9 cellular contexts compared by ENCODE assay signal in genomic region chr22:50302564-50302963, GRCh38. TPM values are rescaled to one million over a fixed set of nuclear protein-coding genes. Genes with fewer than 3 reads are reported as not detected.
DNase-seq lines count a peak whose midpoint lies in the region; ATAC-seq and TF ChIP-seq lines count a peak whose summit lies in the region.
"Had no signal": no experiment of that assay in that cellular context is flagged by ENCODE, and none has a peak within 500 bp of the region (broad histone marks: within the 10 kb centered on the region; RNA-seq: fewer than 3 reads in every experiment).

No MANE protein-coding gene starts in this region.

- H3K9ac ChIP-seq in mesenchymal stem cell (ENCODE audit: low read length), result peak overlapping the region; percentile 38

- peak overlapping the region in 1 of 2 experiments; percentile 31 for H3K14ac ChIP-seq in mesenchymal stem cell (ENCODE audit: low read length in 2 of 2)

- H2BK120ac ChIP-seq in mesenchymal stem cell (ENCODE audit: low read depth, low read length), result no peak overlapping the region

- WGBS in mesenchymal stem cell, result 67% methylated on average over 2 of the region's 5 CpGs
- WGBS in lower leg skin, 2 donors, result 64% methylated on average over 5 of the region's 5 CpGs; no CpG with 5 or more reads in 1 of the 2 donors

- H3K9me3 ChIP-seq in OCI-LY7 (ENCODE audit: low read length) (no peaks in the 10 kb centered on the region), mesenchymal stem cell (ENCODE audit: control insufficient read depth, low read length) (no peaks in the 10 kb centered on the region), tibial artery (no peaks in the 10 kb centered on the region)

- H3K36me3 ChIP-seq in OCI-LY7 (ENCODE audit: insufficient read depth, low read length), result no peaks in the 10 kb centered on the region
- H3K36me3 ChIP-seq in mesenchymal stem cell (ENCODE audit: control insufficient read depth in 1 of 2, insufficient read depth in 2 of 2, low read depth in 1 of 2, low read length in 2 of 2), result peaks cover 8 to 66% of the 10 kb centered on the region in 2 experiments
- peaks cover 0 to 5% (median 0%) of the 10 kb centered on the region in 3 donors for H3K36me3 ChIP-seq in tibial artery

- DNase-seq in OCI-LY7 (ENCODE audit: low spot score) (no peak), chondrocyte (ENCODE audit: low spot score) (no peak), mesenchymal stem cell (no peak), tibial artery (no peak), lower leg skin (ENCODE audit: low spot score in 2 of 2) (no peak)
- no peak for DNase-seq in activated CD8-positive, alpha-beta memory T cell treated with anti-CD3 and anti-CD28 coated beads, Interleukin-2, amount 10 ng/mL, durations not matched to agents 7 days and 5 days
- DNase-seq in activated CD4-positive, alpha-beta T cell treated with anti-CD3 and anti-CD28 coated beads, Interleukin-2, amount 50 U/mL, for 48 hours, result no peak
- DNase-seq: GF-D8, NCI-H2171 treated with DMSO at 0.1 percent for 48 hours had no signal

- H3K9me3 Mint-ChIP-seq in chondrocyte (ENCODE audit: low read depth), result no peaks in the 10 kb centered on the region
- no peaks in the 10 kb centered on the region for H3K9me3 Mint-ChIP-seq in activated CD8-positive, alpha-beta memory T cell treated with anti-CD3 and anti-CD28 coated beads, Interleukin-2, amount 10 ng/mL, durations not matched to agents 7 days and 5 days (ENCODE audit: low read depth)

- intact Hi-C loops in OCI-LY7 (cut with micrococcal nuclease; ENCODE audit: unreplicated experiment) (no loop called here), tibial artery (cut with DNase I; ENCODE audit: low total_unique reads) (loop anchor here (10.0 kb wide), 1 partner anchor 338 kb away; the partner anchor contains the start of gene PIM3), lower leg skin (cut with DNase I; ENCODE audit: low total_unique reads) (no loop called here)

- ATAC-seq in activated CD8-positive, alpha-beta memory T cell treated with anti-CD3 and anti-CD28 coated beads, Interleukin-2, amount 10 ng/mL, durations not matched to agents 7 days and 5 days, result no peak

- H3K27me3 ChIP-seq in mesenchymal stem cell (ENCODE audit: control insufficient read depth in 1 of 2, insufficient read depth in 1 of 2, low read length in 2 of 2), result no peaks in the 10 kb centered on the region
- H3K27me3 ChIP-seq in tibial artery, result no peaks in the 10 kb centered on the region

- no peaks in the 10 kb centered on the region for H3K27me3 Mint-ChIP-seq in chondrocyte (ENCODE audit: low read depth)
- peaks cover 6% of the 10 kb centered on the region for H3K27me3 Mint-ChIP-seq in activated CD8-positive, alpha-beta memory T cell treated with anti-CD3 and anti-CD28 coated beads, Interleukin-2, amount 10 ng/mL, durations not matched to agents 7 days and 5 days

- TF ChIP-seq CTCF in OCI-LY7 (conservative IDR thresholded peaks at IDR 0.05; ENCODE audit: low read length) (no peak), chondrocyte (IDR thresholded peaks at IDR 0.05) (no peak), tibial artery (IDR thresholded peaks at IDR 0.05) (no peak), lower leg skin (IDR thresholded peaks at IDR 0.05) (no peak)

- H3K4me3 Mint-ChIP-seq in chondrocyte (ENCODE audit: unreplicated experiment), result peak overlapping the region; percentile 33
- no peak overlapping the region for H3K4me3 Mint-ChIP-seq in activated CD8-positive, alpha-beta memory T cell treated with anti-CD3 and anti-CD28 coated beads, Interleukin-2, amount 10 ng/mL, durations not matched to agents 7 days and 5 days

- no peak overlapping the region for H2AK5ac ChIP-seq in mesenchymal stem cell (ENCODE audit: low read length, severe bottlenecking)

- peak overlapping the region in 1 of 2 experiments; percentile 42 for H3K18ac ChIP-seq in mesenchymal stem cell (ENCODE audit: low read depth in 1 of 2, low read length in 2 of 2)

- no peak overlapping the region for H2BK15ac ChIP-seq in mesenchymal stem cell (ENCODE audit: low read depth, poor library complexity, severe bottlenecking)

- no peak overlapping the region for H2AFZ ChIP-seq in OCI-LY7 (ENCODE audit: low read length)
- no peak overlapping the region for H2AFZ ChIP-seq in mesenchymal stem cell (ENCODE audit: low read depth, low read length)

- H3K27ac Mint-ChIP-seq in chondrocyte (ENCODE audit: unreplicated experiment), result peak overlapping the region; percentile 99
- no peak overlapping the region for H3K27ac Mint-ChIP-seq in activated CD8-positive, alpha-beta memory T cell treated with anti-CD3 and anti-CD28 coated beads, Interleukin-2, amount 10 ng/mL, durations not matched to agents 7 days and 5 days

- H2BK12ac ChIP-seq in mesenchymal stem cell (ENCODE audit: low read length in 2 of 2), result no peak overlapping the region

- no peak overlapping the region for H3K23ac ChIP-seq in mesenchymal stem cell (ENCODE audit: low read length in 2 of 2)

- no peaks in the 10 kb centered on the region for H3K9me2 ChIP-seq in OCI-LY7 (ENCODE audit: insufficient read depth, low read length)

- H4K20me1 ChIP-seq in OCI-LY7 (ENCODE audit: insufficient read depth, low read length), result no peaks in the 10 kb centered on the region

- H4K8ac ChIP-seq in mesenchymal stem cell (ENCODE audit: low read length), result peak overlapping the region; percentile 59

- H3K79me2 ChIP-seq in OCI-LY7 (ENCODE audit: insufficient read depth, low read depth, low read length), result no peaks in the 10 kb centered on the region

- H3K4me3 ChIP-seq in OCI-LY7 (ENCODE audit: low read depth, low read length, poor library complexity, severe bottlenecking) (no peak overlapping the region), mesenchymal stem cell (ENCODE audit: insufficient read depth in 1 of 2, low read depth in 1 of 2, low read length in 2 of 2) (no peak overlapping the region), tibial artery (no peak overlapping the region), lower leg skin (ENCODE audit: low read depth, poor library complexity, severe bottlenecking) (no peak overlapping the region)

- H3K79me1 ChIP-seq in mesenchymal stem cell (replicated peaks; ENCODE audit: low read length, poor library complexity, severe bottlenecking), result no peaks in the 10 kb centered on the region

- no peak for TF ChIP-seq POLR2A in lower leg skin (IDR thresholded peaks at IDR 0.05)

- BruUV-seq in OCI-LY7 (replicated peaks; lab: Mats Ljungman, UMichigan), result no TSS peak

- no peak overlapping the region for H3K27ac ChIP-seq in OCI-LY7 (ENCODE audit: low read depth, low read length, poor library complexity, severe bottlenecking)
- peak overlapping the region; percentile 12 for H3K27ac ChIP-seq in mesenchymal stem cell (ENCODE audit: low read length, poor library complexity, severe bottlenecking)
- H3K27ac ChIP-seq in tibial artery, result peak overlapping the region; percentile 92 to 95

- CTCF ChIA-PET in OCI-LY7 (lab: Charles Lee; ENCODE audit: unreplicated experiment), result interaction anchor here (0.8 kb wide), 1 partner anchor 26 kb away, joined by 13 read pairs; no protein-coding TSS in a partner anchor
- CTCF ChIA-PET in activated CD8-positive, alpha-beta memory T cell treated with anti-CD3 and anti-CD28 coated beads, Interleukin-2, amount 10 ng/mL, durations not matched to agents 7 days and 5 days (lab: Charles Lee), result interaction anchor here (0.9 to 1.1 kb wide), 2 partner anchors 24 to 27 kb away, joined by 3 to 5 read pairs; no protein-coding TSS in a partner anchor

- POLR2A ChIA-PET in OCI-LY7 (lab: Charles Lee), result no interaction called here

- peak overlapping the region; percentile 34 for H4K91ac ChIP-seq in mesenchymal stem cell (ENCODE audit: low read length)

- peak overlapping the region in 1 of 2 experiments; percentile 25 for H3K4ac ChIP-seq in mesenchymal stem cell (ENCODE audit: low read depth in 1 of 2, low read length in 2 of 2)

- H2BK5ac ChIP-seq in mesenchymal stem cell (ENCODE audit: low read depth, low read length, poor library complexity, severe bottlenecking), result no peak overlapping the region

- H3K4me1 Mint-ChIP-seq in chondrocyte (ENCODE audit: low read depth), result peaks cover 68% of the 10 kb centered on the region
- H3K4me1 Mint-ChIP-seq in activated CD8-positive, alpha-beta memory T cell treated with anti-CD3 and anti-CD28 coated beads, Interleukin-2, amount 10 ng/mL, durations not matched to agents 7 days and 5 days, result peaks cover 12% of the 10 kb centered on the region

- no peaks in the 10 kb centered on the region for H3K36me3 Mint-ChIP-seq in chondrocyte (ENCODE audit: low read depth)
- no peaks in the 10 kb centered on the region for H3K36me3 Mint-ChIP-seq in activated CD8-positive, alpha-beta memory T cell treated with anti-CD3 and anti-CD28 coated beads, Interleukin-2, amount 10 ng/mL, durations not matched to agents 7 days and 5 days

- H3K4me1 ChIP-seq in OCI-LY7 (ENCODE audit: insufficient read depth, low read length, poor library complexity, severe bottlenecking), result peaks cover 82% of the 10 kb centered on the region
- H3K4me1 ChIP-seq in mesenchymal stem cell (ENCODE audit: control insufficient read depth, insufficient read depth, low read depth, low read length), result peaks cover 79% of the 10 kb centered on the region
- peaks cover 25 to 83% (median 81%) of the 10 kb centered on the region in 4 donors for H3K4me1 ChIP-seq in tibial artery

- H3K4me2 ChIP-seq in OCI-LY7 (ENCODE audit: low read length) (peak overlapping the region; percentile 55; the same call in 1 of the 2 replicates), mesenchymal stem cell (ENCODE audit: low read length, poor library complexity, severe bottlenecking) (no peak overlapping the region)

RNA-seq across cellular contexts. Expression of gene PLXNB2, which starts 4.9 kb away (rescaled TPM):
- 10.7 and 13.6 TPM in 2 replicates for total RNA-seq in OCI-LY7 (2014; rRNA removed; shearing (Covaris generic))
- total RNA-seq in OCI-LY7 (2022) (38.9 and 39.2 TPM in 2 replicates), chondrocyte (300 to 356 TPM (median 346 TPM) in 3 replicates), lower leg skin (100 to 1,000 TPM; 105 to 199 (median 155) TPM)
- 242 TPM for polyA plus RNA-seq in mesenchymal stem cell (2013, experiment 1 of 2)
- polyA plus RNA-seq in mesenchymal stem cell (2013, experiment 2 of 2), result 231 TPM
- 10 to 100 TPM; 23.4 to 26.6 TPM for total RNA-seq in activated CD8-positive, alpha-beta memory T cell treated with anti-CD3 and anti-CD28 coated beads, Interleukin-2, amount 10 ng/mL, durations not matched to agents 7 days and 5 days

RNA-seq across cellular contexts. Expression of gene DENND6B, which starts 24.2 kb away (rescaled TPM):
- 25.0 and 31.6 TPM in 2 replicates for total RNA-seq in OCI-LY7 (2014; rRNA removed; shearing (Covaris generic))
- total RNA-seq in OCI-LY7 (2022) (38.1 and 45.0 TPM in 2 replicates), chondrocyte (7.7 to 8.8 TPM (median 8.1 TPM) in 3 replicates), lower leg skin (1 to 10 TPM in 3 of 4 donors, under 1 TPM in 1; 0.97 to 8.8 (median 6.5) TPM)
- polyA plus RNA-seq in mesenchymal stem cell (2013, experiment 1 of 2), result 4.2 TPM
- 3.7 TPM for polyA plus RNA-seq in mesenchymal stem cell (2013, experiment 2 of 2)
- total RNA-seq in activated CD8-positive, alpha-beta memory T cell treated with anti-CD3 and anti-CD28 coated beads, Interleukin-2, amount 10 ng/mL, durations not matched to agents 7 days and 5 days, result 1 to 10 TPM; 5.7 to 8.8 TPM

RNA-seq across cellular contexts. Expression of gene MAPK11, which starts 32.4 kb away (rescaled TPM):
- total RNA-seq in OCI-LY7 (2014; rRNA removed; shearing (Covaris generic)), result 12.0 and 13.0 TPM in 2 replicates
- total RNA-seq in OCI-LY7 (2022) (18.6 and 19.7 TPM in 2 replicates), chondrocyte (9.3 to 19.9 TPM (median 17.7 TPM) in 3 replicates), lower leg skin (1 to 10 TPM in 3 of 4 donors, under 1 TPM in 1; 0.65 to 8.1 (median 2.9) TPM)
- polyA plus RNA-seq in mesenchymal stem cell (2013, experiment 1 of 2), result 5.5 TPM
- polyA plus RNA-seq in mesenchymal stem cell (2013, experiment 2 of 2), result 5.0 TPM
- 10 to 100 TPM; 16.5 to 18.5 TPM for total RNA-seq in activated CD8-positive, alpha-beta memory T cell treated with anti-CD3 and anti-CD28 coated beads, Interleukin-2, amount 10 ng/mL, durations not matched to agents 7 days and 5 days

RNA-seq across cellular contexts. Expression of gene PPP6R2, which starts 40.6 kb away (rescaled TPM):
- 55.0 and 64.5 TPM in 2 replicates for total RNA-seq in OCI-LY7 (2014; rRNA removed; shearing (Covaris generic))
- 62.3 and 65.8 TPM in 2 replicates for total RNA-seq in OCI-LY7 (2022)
- 46.2 to 53.1 TPM (median 47.1 TPM) in 3 replicates for total RNA-seq in chondrocyte
- 23.0 TPM for polyA plus RNA-seq in mesenchymal stem cell (2013, experiment 1 of 2)
- polyA plus RNA-seq in mesenchymal stem cell (2013, experiment 2 of 2), result 22.9 TPM
- total RNA-seq in lower leg skin, result 10 to 100 TPM; 32.0 to 56.3 (median 50.9) TPM
- 10 to 100 TPM; 78.7 to 98.0 TPM for total RNA-seq in activated CD8-positive, alpha-beta memory T cell treated with anti-CD3 and anti-CD28 coated beads, Interleukin-2, amount 10 ng/mL, durations not matched to agents 7 days and 5 days

RNA-seq across cellular contexts. Expression of gene MAPK12, which starts 41.1 kb away (rescaled TPM):
- total RNA-seq in OCI-LY7 (2014; rRNA removed; shearing (Covaris generic)), result 90.8 and 93.6 TPM in 2 replicates
- total RNA-seq in OCI-LY7 (2022) (84.9 and 90.1 TPM in 2 replicates), chondrocyte (34.6 to 46.6 TPM (median 44.7 TPM) in 3 replicates), lower leg skin (1 to 10 TPM in 3 of 4 donors, under 1 TPM in 1; 0.99 to 3.5 (median 1.8) TPM)
- polyA plus RNA-seq in mesenchymal stem cell (2013, experiment 1 of 2), result 34.8 TPM
- polyA plus RNA-seq in mesenchymal stem cell (2013, experiment 2 of 2), result 35.2 TPM
- 10 to 100 TPM; 13.9 to 15.8 TPM for total RNA-seq in activated CD8-positive, alpha-beta memory T cell treated with anti-CD3 and anti-CD28 coated beads, Interleukin-2, amount 10 ng/mL, durations not matched to agents 7 days and 5 days
